1 cellular context compared by ENCODE assay signal in genomic region chr19:40822161-40822560, GRCh38.
A peak's percentile ranks its signal among the peaks of the same experiment; 100 is the strongest.
TF ChIP-seq lines count a peak whose summit lies in the region.

No MANE protein-coding gene starts in this region.

TF ChIP-seq in K562, 482 proteins besides CTCF, POLR2A, EP300 and RAD21:
- TF ChIP-seq ZFX (CRISPR knock-in tag; IDR thresholded peaks at IDR 0.05) (no peak), MEF2A (IDR thresholded peaks at IDR 0.05; ENCODE audit: control insufficient read depth, low read depth, low read length) (no peak), ELF4 (CRISPR knock-in tag; IDR thresholded peaks at IDR 0.05) (no peak), MIER1 (IDR thresholded peaks at IDR 0.05; ENCODE audit: low read depth) (no peak), CBFB (CRISPR knock-in tag; IDR thresholded peaks at IDR 0.05) (no peak), MEF2D (tag; conservative IDR thresholded peaks at IDR 0.05; ENCODE audit: low read depth) (no peak), XRCC5 (IDR thresholded peaks at IDR 0.05; ENCODE audit: low read depth, low read length) (no peak), PHF21A (IDR thresholded peaks at IDR 0.05; ENCODE audit: borderline replicate concordance, low read depth) (no peak), RCOR1 (IDR thresholded peaks at IDR 0.05; ENCODE audit: borderline replicate concordance in 1 of 2, low read depth in 2 of 2, low read length in 2 of 2) (no peak), RBFOX2 (IDR thresholded peaks at IDR 0.05; ENCODE audit: low read depth, low read length) (peak; percentile 38; the same call in 1 of the 2 replicates), TFAM (CRISPR knock-in tag; conservative IDR thresholded peaks at IDR 0.05) (no peak), ZBTB33 (CRISPR knock-in tag; IDR thresholded peaks at IDR 0.05) (peak; percentile 85), NFRKB (IDR thresholded peaks at IDR 0.05; ENCODE audit: low read depth) (0 out of 2 replicates have a peak, but pooled peaks have one; percentile 21), BDP1 (IDR thresholded peaks at IDR 0.05; ENCODE audit: insufficient read depth, insufficient read length) (no peak), NFXL1 (CRISPR knock-in tag; IDR thresholded peaks at IDR 0.05) (no peak), CUX1 (CRISPR knock-in tag; IDR thresholded peaks at IDR 0.05) (no peak), MECOM (CRISPR knock-in tag; IDR thresholded peaks at IDR 0.05) (no peak), ZNF282 (CRISPR knock-in tag; IDR thresholded peaks at IDR 0.05) (0 out of 2 replicates have a peak, but pooled peaks have one; percentile 34), SFPQ (IDR thresholded peaks at IDR 0.05; ENCODE audit: low read depth, low read length) (no peak), POLR2G (IDR thresholded peaks at IDR 0.05; ENCODE audit: low read depth, low read length) (peak; percentile 30; the same call in 1 of the 2 replicates)
- TF ChIP-seq, protein P1, sequence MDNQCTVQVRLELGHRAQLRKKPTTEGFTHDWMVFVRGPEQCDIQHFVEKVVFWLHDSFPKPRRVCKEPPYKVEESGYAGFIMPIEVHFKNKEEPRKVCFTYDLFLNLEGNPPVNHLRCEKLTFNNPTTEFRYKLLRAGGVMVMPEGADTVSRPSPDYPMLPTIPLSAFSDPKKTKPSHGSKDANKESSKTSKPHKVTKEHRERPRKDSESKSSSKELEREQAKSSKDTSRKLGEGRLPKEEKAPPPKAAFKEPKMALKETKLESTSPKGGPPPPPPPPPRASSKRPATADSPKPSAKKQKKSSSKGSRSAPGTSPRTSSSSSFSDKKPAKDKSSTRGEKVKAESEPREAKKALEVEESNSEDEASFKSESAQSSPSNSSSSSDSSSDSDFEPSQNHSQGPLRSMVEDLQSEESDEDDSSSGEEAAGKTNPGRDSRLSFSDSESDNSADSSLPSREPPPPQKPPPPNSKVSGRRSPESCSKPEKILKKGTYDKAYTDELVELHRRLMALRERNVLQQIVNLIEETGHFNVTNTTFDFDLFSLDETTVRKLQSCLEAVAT (IDR thresholded peaks at IDR 0.05), result 0 out of 4 replicates have a peak, but pooled peaks of 1 of the 2 experiments have one; percentile 25
- TF ChIP-seq, protein P2, sequence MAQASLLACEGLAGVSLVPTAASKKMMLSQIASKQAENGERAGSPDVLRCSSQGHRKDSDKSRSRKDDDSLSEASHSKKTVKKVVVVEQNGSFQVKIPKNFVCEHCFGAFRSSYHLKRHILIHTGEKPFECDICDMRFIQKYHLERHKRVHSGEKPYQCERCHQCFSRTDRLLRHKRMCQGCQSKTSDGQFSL (CRISPR knock-in tag; IDR thresholded peaks at IDR 0.05), result no peak
- TF ChIP-seq, protein P2 (tag; IDR thresholded peaks at IDR 0.05), result no peak
- TF ChIP-seq, protein P3, sequence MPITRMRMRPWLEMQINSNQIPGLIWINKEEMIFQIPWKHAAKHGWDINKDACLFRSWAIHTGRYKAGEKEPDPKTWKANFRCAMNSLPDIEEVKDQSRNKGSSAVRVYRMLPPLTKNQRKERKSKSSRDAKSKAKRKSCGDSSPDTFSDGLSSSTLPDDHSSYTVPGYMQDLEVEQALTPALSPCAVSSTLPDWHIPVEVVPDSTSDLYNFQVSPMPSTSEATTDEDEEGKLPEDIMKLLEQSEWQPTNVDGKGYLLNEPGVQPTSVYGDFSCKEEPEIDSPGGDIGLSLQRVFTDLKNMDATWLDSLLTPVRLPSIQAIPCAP (CRISPR knock-in tag; IDR thresholded peaks at IDR 0.05; ENCODE audit: borderline replicate concordance), result no peak
- TF ChIP-seq, protein P4, sequence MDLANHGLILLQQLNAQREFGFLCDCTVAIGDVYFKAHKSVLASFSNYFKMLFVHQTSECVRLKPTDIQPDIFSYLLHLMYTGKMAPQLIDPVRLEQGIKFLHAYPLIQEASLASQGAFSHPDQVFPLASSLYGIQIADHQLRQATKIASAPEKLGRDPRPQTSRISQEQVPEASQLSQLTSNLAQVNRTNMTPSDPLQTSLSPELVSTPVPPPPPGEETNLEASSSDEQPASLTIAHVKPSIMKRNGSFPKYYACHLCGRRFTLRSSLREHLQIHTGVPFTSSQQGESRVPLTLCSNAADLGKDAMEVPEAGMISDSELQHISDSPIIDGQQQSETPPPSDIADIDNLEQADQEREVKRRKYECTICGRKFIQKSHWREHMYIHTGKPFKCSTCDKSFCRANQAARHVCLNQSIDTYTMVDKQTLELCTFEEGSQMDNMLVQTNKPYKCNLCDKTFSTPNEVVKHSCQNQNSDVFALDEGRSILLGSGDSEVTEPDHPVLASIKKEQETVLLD (IDR thresholded peaks at IDR 0.05), result no peak
TF ChIP-seq in K562: peak in this region for 6.
